16 cellular contexts compared by ENCODE assay signal in the genomic region with DNA sequence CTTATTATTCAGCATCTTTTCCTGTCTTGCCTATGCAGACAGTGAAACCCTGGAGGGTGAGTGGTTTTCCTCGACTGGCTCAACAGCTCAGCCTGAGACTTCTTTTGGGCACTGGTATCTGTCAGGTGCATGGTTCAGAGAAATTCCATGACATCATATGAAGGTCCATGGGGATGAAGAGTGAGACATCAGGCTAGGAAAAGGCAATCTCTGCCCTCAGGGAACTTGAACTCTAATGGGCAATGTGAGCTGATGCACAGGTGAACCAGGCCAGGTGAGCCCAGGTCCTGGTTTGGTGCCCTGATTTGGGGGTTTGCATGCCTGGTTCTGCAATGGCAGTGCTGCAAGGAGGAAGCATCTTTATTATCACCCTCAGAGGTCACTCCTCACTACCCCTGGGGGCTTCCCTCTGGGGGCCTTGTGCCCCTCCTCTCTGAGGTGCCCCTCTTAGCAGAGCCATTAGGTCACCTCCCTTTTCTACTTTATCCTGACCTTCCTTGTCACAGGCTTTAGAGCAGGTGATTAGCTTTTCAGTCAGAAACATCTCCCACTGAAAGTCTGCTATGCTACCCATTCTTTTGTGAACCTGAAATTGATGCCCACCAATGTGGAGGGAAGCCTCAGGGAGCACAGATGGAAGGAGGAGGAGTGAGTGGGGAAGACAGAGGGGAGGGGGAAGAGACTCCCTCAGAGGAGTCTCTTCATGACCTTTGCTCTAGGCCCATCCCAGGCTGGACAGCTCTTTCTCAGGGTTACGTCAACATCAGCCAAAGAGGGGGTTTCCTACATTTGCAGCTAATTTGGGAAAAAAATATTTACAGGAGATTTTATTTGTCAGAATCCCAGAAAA. TPM values are rescaled to one million over a fixed set of nuclear protein-coding genes. Genes with fewer than 3 reads are reported as not detected.
A peak's percentile ranks its signal among the peaks of the same experiment; 100 is the strongest.
DNase-seq lines count a peak whose midpoint lies in the region; ATAC-seq and TF ChIP-seq lines count a peak whose summit lies in the region.
"Had no signal": no experiment of that assay in that cellular context is flagged by ENCODE, and none has a peak within 500 bp of the region (broad histone marks: within the 10 kb centered on the region; RNA-seq: fewer than 3 reads in every experiment).

No MANE protein-coding gene starts in this region.

- no peak overlapping the region for H3K4me3 Mint-ChIP-seq in activated CD4-positive, alpha-beta T cell treated with anti-CD3 and anti-CD28 coated beads, Interleukin-2, amount 10 ng/mL, durations not matched to agents 7 days and 5 days
- H3K4me3 Mint-ChIP-seq in activated naive CD4-positive, alpha-beta T cell treated with anti-CD3 and anti-CD28 coated beads for 36 hours = no peak overlapping the region
- H3K4me3 Mint-ChIP-seq: activated T-helper 1 cell treated with anti-CD3 and anti-CD28 coated beads, Interleukin-12 subunit alpha, Interleukin-12 subunit beta, Interleukin-2, Interleukin-4 antibody, amounts not matched to agents 30 ng/mL and 10 ng/mL and 1 ng/mL, durations not matched to agents 14 hours and 24 hours and 36 hours; CD8-positive, alpha-beta T cell; effector memory CD8-positive, alpha-beta T cell had no signal

- peaks cover 14 to 24% of the 10 kb centered on the region in 2 donors for H3K4me1 ChIP-seq in mucosa of rectum (ENCODE audit: control insufficient read depth in 2 of 2, insufficient read depth in 2 of 2, low read length in 2 of 2)
- H3K4me1 ChIP-seq in thoracic aorta (ENCODE audit: control insufficient read depth in 1 of 2, low read depth in 2 of 2) = peaks cover 11 to 24% of the 10 kb centered on the region in 2 donors

- H3K27me3 ChIP-seq in dorsolateral prefrontal cortex = no peaks in the 10 kb centered on the region
- no peaks in the 10 kb centered on the region for H3K27me3 ChIP-seq in mucosa of rectum (ENCODE audit: control insufficient read depth in 2 of 2, insufficient read depth in 2 of 2, low read length in 2 of 2)
- no peaks in the 10 kb centered on the region for H3K27me3 ChIP-seq in thoracic aorta (replicated peaks; ENCODE audit: insufficient read depth)

- H3K27ac Mint-ChIP-seq in activated CD4-positive, alpha-beta T cell treated with anti-CD3 and anti-CD28 coated beads, Interleukin-2, amount 10 ng/mL, durations not matched to agents 7 days and 5 days = no peak overlapping the region
- H3K27ac Mint-ChIP-seq in activated naive CD4-positive, alpha-beta T cell treated with anti-CD3 and anti-CD28 coated beads for 36 hours = no peak overlapping the region
- H3K27ac Mint-ChIP-seq: activated T-helper 1 cell treated with anti-CD3 and anti-CD28 coated beads, Interleukin-12 subunit alpha, Interleukin-12 subunit beta, Interleukin-2, Interleukin-4 antibody, amounts not matched to agents 30 ng/mL and 10 ng/mL and 1 ng/mL, durations not matched to agents 14 hours and 24 hours and 36 hours; CD8-positive, alpha-beta T cell; effector memory CD8-positive, alpha-beta T cell had no signal

- H3K36me3 ChIP-seq in mucosa of rectum (ENCODE audit: control insufficient read depth in 2 of 2, insufficient read depth in 2 of 2, low read length in 2 of 2) = peaks cover 2 to 13% of the 10 kb centered on the region in 2 donors
- H3K36me3 ChIP-seq in thoracic aorta = peaks cover 6% of the 10 kb centered on the region

- no peak for ATAC-seq in thoracic aorta (ENCODE audit: insufficient number of reproducible peaks, low FRiP score, low read depth)
- ATAC-seq: CD8-positive, alpha-beta T cell; effector memory CD8-positive, alpha-beta T cell had no signal

- H3K36me3 Mint-ChIP-seq in activated CD4-positive, alpha-beta T cell treated with anti-CD3 and anti-CD28 coated beads, Interleukin-2, amount 10 ng/mL, durations not matched to agents 7 days and 5 days (ENCODE audit: low read depth) = no peaks in the 10 kb centered on the region
- no peaks in the 10 kb centered on the region for H3K36me3 Mint-ChIP-seq in activated naive CD4-positive, alpha-beta T cell treated with anti-CD3 and anti-CD28 coated beads for 36 hours (ENCODE audit: low read depth)
- H3K36me3 Mint-ChIP-seq: CD8-positive, alpha-beta T cell had no signal

- CTCF ChIA-PET in activated CD4-positive, alpha-beta T cell treated with anti-CD3 and anti-CD28 coated beads, Interleukin-2, amount 10 ng/mL, durations not matched to agents 7 days and 5 days (lab: Charles Lee) = interaction anchor here (1.0 to 1.2 kb wide), 2 partner anchors 9 to 24 kb away, joined by 4 to 5 read pairs; no protein-coding TSS in a partner anchor
- CTCF ChIA-PET in activated naive CD4-positive, alpha-beta T cell treated with anti-CD3 and anti-CD28 coated beads for 36 hours (lab: Charles Lee) = interaction anchor here (0.9 to 1.1 kb wide), 2 partner anchors 9 to 12 kb away, joined by 3 read pairs; no protein-coding TSS in a partner anchor

- no peak for DNase-seq in LNCaP clone FGC (ENCODE audit: low read depth)
- no peak for DNase-seq in dorsolateral prefrontal cortex
- no peak for DNase-seq in thoracic aorta (ENCODE audit: low spot score)
- DNase-seq in activated CD4-positive, alpha-beta T cell treated with anti-CD3 and anti-CD28 coated beads, Interleukin-2, amount 10 ng/mL, durations not matched to agents 7 days and 5 days = no peak
- DNase-seq in foreskin fibroblast = no peak
- DNase-seq in H4 (ENCODE audit: low spot score) = no peak
- DNase-seq in activated naive CD4-positive, alpha-beta T cell treated with anti-CD3 and anti-CD28 coated beads for 36 hours = no peak
- DNase-seq: activated CD4-positive, alpha-beta T cell treated with anti-CD3 and anti-CD28 coated beads, Interleukin-2, amount 50 U/mL, for 1 hour; CD8-positive, alpha-beta T cell; effector memory CD8-positive, alpha-beta T cell; GDM1; H7; NCI-H1092 had no signal

- H3K27ac ChIP-seq in dorsolateral prefrontal cortex = peak overlapping the region in 58 of 59 donors; percentile 59 to 95 (median 86)
- peak overlapping the region; percentile 52 to 80 for H3K27ac ChIP-seq in mucosa of rectum (ENCODE audit: low read depth in 2 of 2, low read length in 2 of 2)
- H3K27ac ChIP-seq in thoracic aorta = peak overlapping the region; percentile 80 to 92

- H3K27me3 Mint-ChIP-seq in activated CD4-positive, alpha-beta T cell treated with anti-CD3 and anti-CD28 coated beads, Interleukin-2, amount 10 ng/mL, durations not matched to agents 7 days and 5 days = peaks cover 6% of the 10 kb centered on the region
- H3K27me3 Mint-ChIP-seq in activated naive CD4-positive, alpha-beta T cell treated with anti-CD3 and anti-CD28 coated beads for 36 hours (ENCODE audit: low read depth) = peaks cover 10% of the 10 kb centered on the region

- H3K4me1 Mint-ChIP-seq in activated CD4-positive, alpha-beta T cell treated with anti-CD3 and anti-CD28 coated beads, Interleukin-2, amount 10 ng/mL, durations not matched to agents 7 days and 5 days = no peaks in the 10 kb centered on the region
- no peaks in the 10 kb centered on the region for H3K4me1 Mint-ChIP-seq in activated naive CD4-positive, alpha-beta T cell treated with anti-CD3 and anti-CD28 coated beads for 36 hours (ENCODE audit: low read depth)

- peak overlapping the region; percentile 31 for H3K4me3 ChIP-seq in LNCaP clone FGC (ENCODE audit: low read depth, low read length)
- H3K4me3 ChIP-seq in dorsolateral prefrontal cortex = no peak overlapping the region
- H3K4me3 ChIP-seq in mucosa of rectum (ENCODE audit: low read length in 2 of 2) = no peak overlapping the region
- no peak overlapping the region for H3K4me3 ChIP-seq in thoracic aorta
- H3K4me3 ChIP-seq in foreskin fibroblast (ENCODE audit: low read depth in 1 of 2, low read length in 2 of 2) = no peak overlapping the region
- H3K4me3 ChIP-seq: lung had no signal

- TF ChIP-seq CTCF in LNCaP clone FGC (IDR thresholded peaks at IDR 0.05; ENCODE audit: control insufficient read depth, extremely low read depth, insufficient read depth) = no peak
- no peak for TF ChIP-seq CTCF in dorsolateral prefrontal cortex (IDR thresholded peaks at IDR 0.05 in 54 of 56, conservative IDR thresholded peaks at IDR 0.05 in 2 of 56; ENCODE audit: low read depth in 1 of 56, partially characterized antibody in 56 of 56)
- no peak for TF ChIP-seq CTCF in thoracic aorta (IDR thresholded peaks at IDR 0.05)
- no peak for TF ChIP-seq CTCF in foreskin fibroblast (IDR thresholded peaks at IDR 0.05; ENCODE audit: low read depth, low read length)

- H3K9me3 ChIP-seq in mucosa of rectum (ENCODE audit: control insufficient read depth in 2 of 2, low read length in 2 of 2) (no peaks in the 10 kb centered on the region), thoracic aorta (no peaks in the 10 kb centered on the region)

- no peaks in the 10 kb centered on the region for H3K9me3 Mint-ChIP-seq in activated CD4-positive, alpha-beta T cell treated with anti-CD3 and anti-CD28 coated beads, Interleukin-2, amount 10 ng/mL, durations not matched to agents 7 days and 5 days
- no peaks in the 10 kb centered on the region for H3K9me3 Mint-ChIP-seq in activated naive CD4-positive, alpha-beta T cell treated with anti-CD3 and anti-CD28 coated beads for 36 hours
- H3K9me3 Mint-ChIP-seq: activated T-helper 1 cell treated with anti-CD3 and anti-CD28 coated beads, Interleukin-12 subunit alpha, Interleukin-12 subunit beta, Interleukin-2, Interleukin-4 antibody, amounts not matched to agents 30 ng/mL and 10 ng/mL and 1 ng/mL, durations not matched to agents 14 hours and 24 hours and 36 hours; CD8-positive, alpha-beta T cell; effector memory CD8-positive, alpha-beta T cell had no signal

- POLR2A ChIA-PET in activated CD4-positive, alpha-beta T cell treated with anti-CD3 and anti-CD28 coated beads, Interleukin-2, amount 10 ng/mL, durations not matched to agents 7 days and 5 days (lab: Charles Lee) = no interaction called here

- intact Hi-C loops in dorsolateral prefrontal cortex (cut with DNase I) = no loop called here
- intact Hi-C loops in activated naive CD4-positive, alpha-beta T cell treated with anti-CD3 and anti-CD28 coated beads for 36 hours (cut with micrococcal nuclease) = no loop called here

- H3K9ac ChIP-seq in mucosa of rectum (ENCODE audit: low read depth in 1 of 2, low read length in 2 of 2) = no peak overlapping the region

RNA-seq across cellular contexts. Expression of gene MERTK, which starts 47.3 kb away (rescaled TPM):
- total RNA-seq in dorsolateral prefrontal cortex (10 to 100 TPM in 119 of 120 experiments, 1 to 10 TPM in 1; 9.8 to 72.4 (median 25.3) TPM), thoracic aorta (10 to 100 TPM; 47.1 to 69.9 TPM)
- under 1 TPM; 0.20 to 0.21 TPM for total RNA-seq in activated CD4-positive, alpha-beta T cell treated with anti-CD3 and anti-CD28 coated beads, Interleukin-2, amount 10 ng/mL, durations not matched to agents 7 days and 5 days
- total RNA-seq in H4 (2014; rRNA removed; shearing (Covaris generic)) = 0.25 and 0.62 TPM in 2 replicates
- under 1 TPM; 0.57 to 0.88 TPM for total RNA-seq in activated naive CD4-positive, alpha-beta T cell treated with anti-CD3 and anti-CD28 coated beads for 36 hours
